In genomic region chr2:173027181-173028128, GRCh38 we compare ENCODE assay signal across 8 cellular contexts. TPM values are rescaled to one million over a fixed set of nuclear protein-coding genes. Genes with fewer than 3 reads are reported as not detected.
DNase-seq lines count a peak whose midpoint lies in the region; ATAC-seq and FAIRE-seq lines count a peak whose summit lies in the region.

No MANE protein-coding gene starts in this region.

- no peak overlapping the region for H3K27ac Mint-ChIP-seq in activated CD4-positive, alpha-beta memory T cell treated with anti-CD3 and anti-CD28 coated beads for 36 hours

- peak; percentile 92 for DNase-seq in NCI-H82 (lab: John Stamatoyannopoulos, UW)
- peak; percentile 78 for DNase-seq in activated CD4-positive, alpha-beta memory T cell treated with anti-CD3 and anti-CD28 coated beads for 36 hours
- peak; percentile 69 for DNase-seq in effector CD4-positive, alpha-beta T cell
- peak; percentile 95 for DNase-seq in medulla oblongata (ENCODE audit: extremely low spot score)
- DNase-seq in stimulated activated CD4-positive, alpha-beta T cell treated with anti-CD3 and anti-CD28 coated beads, TNF-alpha, amount 100 ng/mL, for 48 hours (ENCODE audit: low read depth in 3 of 3) = peak; percentile 53 to 74 (median 65)

- peak; percentile 64 for ATAC-seq in HG03432 (IDR thresholded peaks at IDR 0.05; ENCODE audit: unreplicated experiment)
- no peak for ATAC-seq in GM19324 (IDR thresholded peaks at IDR 0.05; ENCODE audit: low FRiP score, unreplicated experiment)

- peak; percentile 82 for FAIRE-seq in G401.6 (lab: Jason Lieb, UNC)

- no peaks in the 10 kb centered on the region for H3K9me3 Mint-ChIP-seq in activated CD4-positive, alpha-beta memory T cell treated with anti-CD3 and anti-CD28 coated beads for 36 hours

- no peaks in the 10 kb centered on the region for H3K36me3 Mint-ChIP-seq in activated CD4-positive, alpha-beta memory T cell treated with anti-CD3 and anti-CD28 coated beads for 36 hours

- H3K4me1 Mint-ChIP-seq in activated CD4-positive, alpha-beta memory T cell treated with anti-CD3 and anti-CD28 coated beads for 36 hours (ENCODE audit: low read depth) = no peaks in the 10 kb centered on the region

- peaks cover 19% of the 10 kb centered on the region for H3K27me3 Mint-ChIP-seq in activated CD4-positive, alpha-beta memory T cell treated with anti-CD3 and anti-CD28 coated beads for 36 hours

- POLR2A ChIA-PET in activated CD4-positive, alpha-beta memory T cell treated with anti-CD3 and anti-CD28 coated beads for 36 hours (lab: Charles Lee) = no interaction called here

- CTCF ChIA-PET in activated CD4-positive, alpha-beta memory T cell treated with anti-CD3 and anti-CD28 coated beads for 36 hours (lab: Charles Lee) = interaction anchor here (0.6 to 9.5 kb wide), 50 partner anchors 10 to 1317 kb away, joined by 3 to 392 read pairs (median 4); no protein-coding TSS in a partner anchor

- no peak overlapping the region for H3K4me3 Mint-ChIP-seq in activated CD4-positive, alpha-beta memory T cell treated with anti-CD3 and anti-CD28 coated beads for 36 hours

- intact Hi-C loops in activated CD4-positive, alpha-beta memory T cell treated with anti-CD3 and anti-CD28 coated beads for 36 hours (cut with micrococcal nuclease) = loop anchor here (1.0 to 5.0 kb wide), 6 partner anchors 49 to 1315 kb away; no protein-coding TSS in a partner anchor

RNA-seq across cellular contexts. Expression of gene MAP3K20, which starts 48.2 kb away (rescaled TPM):
- total RNA-seq in activated CD4-positive, alpha-beta memory T cell treated with anti-CD3 and anti-CD28 coated beads for 36 hours = 1 to 10 TPM; 6.5 to 7.0 TPM
